In genomic region chr12:19836456-19836855, GRCh38 we compare ENCODE assay signal across 11 cellular contexts.
"Had no signal": no experiment of that assay in that cellular context is flagged by ENCODE, and none has a peak within 500 bp of the region (broad histone marks: within the 10 kb centered on the region; RNA-seq: fewer than 3 reads in every experiment).

No MANE protein-coding gene starts in this region.

- H3K9me3 ChIP-seq: HAP-1 had no signal

- H3K4me3 ChIP-seq: GM23248, GM23338, HAP-1 had no signal

- H3K4me1 ChIP-seq: HAP-1 had no signal

- H2AFZ ChIP-seq: GM23248, GM23338 had no signal

- FAIRE-seq: H1, H54 had no signal

- DNase-seq: GM23248, GOT3, H7, H9, HCEC 1CT, HFFc6 had no signal

- H3K9ac ChIP-seq: GM23248 had no signal

- ATAC-seq: GM23338, HCT116 had no signal

- H3K27ac ChIP-seq: GM23248 had no signal

- H3K4me2 ChIP-seq: GM23338 had no signal

- H3K36me3 ChIP-seq: HAP-1 had no signal
